ENCODE assay signal across 17 cellular contexts in genomic region chr2:134348239-134348638, GRCh38.
A peak's percentile ranks its signal among the peaks of the same experiment; 100 is the strongest.
DNase-seq lines count a peak whose midpoint lies in the region; ATAC-seq, FAIRE-seq and TF ChIP-seq lines count a peak whose summit lies in the region.
"Had no signal": no experiment of that assay in that cellular context is flagged by ENCODE, and none has a peak within 500 bp of the region (broad histone marks: within the 10 kb centered on the region; RNA-seq: fewer than 3 reads in every experiment).

No MANE protein-coding gene starts in this region.

- FAIRE-seq in astrocyte (lab: Jason Lieb, UNC) (no peak), GM19239 (lab: Jason Lieb, UNC) (no peak)

- H3K4me1 ChIP-seq in astrocyte (ENCODE audit: insufficient read depth, low read length), result peaks cover 5% of the 10 kb centered on the region
- H3K4me1 ChIP-seq: suprapubic skin had no signal

- H4K20me1 ChIP-seq in astrocyte (ENCODE audit: insufficient read depth, low read length), result no peaks in the 10 kb centered on the region

- peak overlapping the region; percentile 58 for H3K27ac ChIP-seq in astrocyte (ENCODE audit: low read depth, low read length)
- H3K27ac ChIP-seq: suprapubic skin had no signal

- no peaks in the 10 kb centered on the region for H3K27me3 Mint-ChIP-seq in astrocyte (ENCODE audit: low read depth, unreplicated experiment)
- no peaks in the 10 kb centered on the region for H3K27me3 Mint-ChIP-seq in WTC11 (ENCODE audit: low read depth)

- no peaks in the 10 kb centered on the region for H3K27me3 ChIP-seq in astrocyte (ENCODE audit: insufficient read depth, low read length)
- H3K27me3 ChIP-seq: suprapubic skin had no signal

- no peaks in the 10 kb centered on the region for H3K9me3 Mint-ChIP-seq in astrocyte (ENCODE audit: unreplicated experiment)
- no peaks in the 10 kb centered on the region for H3K9me3 Mint-ChIP-seq in WTC11
- H3K9me3 Mint-ChIP-seq: activated T-cell treated with anti-CD3 and anti-CD28 coated beads, Interleukin-2, amount 50 U/mL, for 4 hours had no signal

- TF ChIP-seq CTCF in astrocyte (IDR thresholded peaks at IDR 0.05; ENCODE audit: insufficient read depth, low read depth, low read length) (no peak), fibroblast of the aortic adventitia (IDR thresholded peaks at IDR 0.05; ENCODE audit: insufficient read depth, low read length) (no peak), WTC11 (IDR thresholded peaks at IDR 0.05) (no peak)

- ATAC-seq in GM21381 (IDR thresholded peaks at IDR 0.05; ENCODE audit: unreplicated experiment) (no peak), WTC11 (no peak)
- ATAC-seq: right cardiac atrium had no signal

- H3K79me2 ChIP-seq in astrocyte (ENCODE audit: insufficient read depth, low read length), result no peaks in the 10 kb centered on the region

- H2AFZ ChIP-seq in astrocyte (ENCODE audit: low read depth, low read length), result no peak overlapping the region

- no peak overlapping the region for H3K4me3 ChIP-seq in astrocyte (ENCODE audit: insufficient read depth, low read depth, low read length)
- H3K4me3 ChIP-seq in fibroblast of the aortic adventitia (ENCODE audit: low read depth, low read length), result no peak overlapping the region
- H3K4me3 ChIP-seq: suprapubic skin had no signal

- no peaks in the 10 kb centered on the region for H3K36me3 ChIP-seq in astrocyte (ENCODE audit: insufficient read depth, low read length)

- peak overlapping the region; percentile 12 for H3K27ac Mint-ChIP-seq in astrocyte (ENCODE audit: unreplicated experiment)
- no peak overlapping the region for H3K27ac Mint-ChIP-seq in WTC11

- H3K36me3 Mint-ChIP-seq in astrocyte (ENCODE audit: low read depth, unreplicated experiment), result peaks cover 10% of the 10 kb centered on the region
- H3K36me3 Mint-ChIP-seq in WTC11, result peaks cover 4% of the 10 kb centered on the region; the same call in 1 of the 2 replicates

- no peaks in the 10 kb centered on the region for H3K9me3 ChIP-seq in astrocyte (ENCODE audit: insufficient read depth, low read depth, low read length)
- H3K9me3 ChIP-seq: suprapubic skin had no signal

- peak overlapping the region; percentile 19 for H3K9ac ChIP-seq in astrocyte (ENCODE audit: low read length)

- H3K4me1 Mint-ChIP-seq in astrocyte (ENCODE audit: low read depth, unreplicated experiment), result peaks cover 8% of the 10 kb centered on the region
- no peaks in the 10 kb centered on the region for H3K4me1 Mint-ChIP-seq in WTC11

- H3K4me3 Mint-ChIP-seq in astrocyte (ENCODE audit: unreplicated experiment) (no peak overlapping the region), WTC11 (no peak overlapping the region)
- H3K4me3 Mint-ChIP-seq: activated T-cell treated with anti-CD3 and anti-CD28 coated beads, Interleukin-2, amount 50 U/mL, for 4 hours had no signal

- CTCF ChIA-PET in WTC11 (lab: Charles Lee), result interaction anchor here (1.0 to 2.4 kb wide), 3 partner anchors 64 to 464 kb away, joined by 3 to 9 read pairs (median 3); no protein-coding TSS in a partner anchor

- POLR2A ChIA-PET in WTC11 (lab: Charles Lee), result interaction anchor here (0.6 kb wide), 1 partner anchor 68 kb away, joined by 3 read pairs; no protein-coding TSS in a partner anchor

- DNase-seq in A172 (ENCODE audit: low spot score) (peak; percentile 10), EL (peak; percentile 52), astrocyte (ENCODE audit: low read depth) (peak; percentile 67), fibroblast of the aortic adventitia (ENCODE audit: low read depth) (peak; percentile 66), GM19239 (ENCODE audit: insufficient read length, low spot score) (no peak), NCI-H2029 (lab: John Stamatoyannopoulos, UW) (no peak), WTC11 (ENCODE audit: low spot score) (no peak)
- DNase-seq: activated CD4-positive, alpha-beta T cell treated with anti-CD3 and anti-CD28 coated beads for 48 hours; activated T-cell treated with anti-CD3 and anti-CD28 coated beads, Interleukin-2, amount 50 U/mL, for 4 hours; head of caudate nucleus; NCI-H1694 treated with DMSO at 0.1 percent for 48 hours; NCI-H510A; right cardiac atrium; stimulated activated CD4-positive, alpha-beta T cell treated with anti-CD3 and anti-CD28 coated beads, Interleukin-2, amount 100 ng/mL, for 24 hours; T1000 had no signal

- H3K4me2 ChIP-seq in astrocyte (ENCODE audit: low read length), result peak overlapping the region; percentile 51

TF ChIP-seq in WTC11, 78 proteins besides CTCF, POLR2A, EP300 and RAD21:
- no peak for TF ChIP-seq ZMAT4 (CRISPR knock-in tag; IDR thresholded peaks at IDR 0.05)
- no peak for TF ChIP-seq EMX1 (CRISPR knock-in tag; IDR thresholded peaks at IDR 0.05)
- TF ChIP-seq ATF6 (CRISPR knock-in tag; IDR thresholded peaks at IDR 0.05), result no peak
- no peak for TF ChIP-seq ESRRA (CRISPR knock-in tag; IDR thresholded peaks at IDR 0.05; ENCODE audit: borderline replicate concordance)
- no peak for TF ChIP-seq SMAD4 (CRISPR knock-in tag; IDR thresholded peaks at IDR 0.05)
- no peak for TF ChIP-seq CREM (CRISPR knock-in tag; IDR thresholded peaks at IDR 0.05)
- no peak for TF ChIP-seq ZNF232 (CRISPR knock-in tag; IDR thresholded peaks at IDR 0.05)
- no peak for TF ChIP-seq OVOL2 (CRISPR knock-in tag; IDR thresholded peaks at IDR 0.05; ENCODE audit: borderline replicate concordance)
- TF ChIP-seq ZNF396 (CRISPR knock-in tag; IDR thresholded peaks at IDR 0.05; ENCODE audit: borderline replicate concordance), result no peak
- TF ChIP-seq ZNF671 (CRISPR knock-in tag; IDR thresholded peaks at IDR 0.05), result no peak
- TF ChIP-seq MXD4 (CRISPR knock-in tag; IDR thresholded peaks at IDR 0.05; ENCODE audit: borderline replicate concordance), result no peak
- no peak for TF ChIP-seq ZNF423 (CRISPR knock-in tag; IDR thresholded peaks at IDR 0.05)
- no peak for TF ChIP-seq ZNF317 (CRISPR knock-in tag; IDR thresholded peaks at IDR 0.05; ENCODE audit: borderline replicate concordance, low read depth)
- TF ChIP-seq SMAD3 (CRISPR knock-in tag; IDR thresholded peaks at IDR 0.05; ENCODE audit: borderline replicate concordance), result no peak
- TF ChIP-seq ZNF263 (CRISPR knock-in tag; IDR thresholded peaks at IDR 0.05; ENCODE audit: low read depth), result no peak
- TF ChIP-seq ZNF416 (CRISPR knock-in tag; IDR thresholded peaks at IDR 0.05), result no peak
- no peak for TF ChIP-seq ATF1 (CRISPR knock-in tag; IDR thresholded peaks at IDR 0.05)
- TF ChIP-seq IRF2 (CRISPR knock-in tag; IDR thresholded peaks at IDR 0.05; ENCODE audit: borderline replicate concordance, low read depth), result no peak

Comparison
In these comparisons a context has a peak if more than half of its experiments do, and no peak if none do; other contexts are left out.
1. DNase-seq: peak in A172 (single experiment), EL (single experiment), astrocyte (single experiment) and fibroblast of the aortic adventitia (single experiment); none in GM19239 (single experiment), NCI-H2029 (single experiment) and WTC11 (single experiment).